In genomic region chr10:15718495-15719061, GRCh38 we compare ENCODE assay signal across 12 cellular contexts.
DNase-seq lines count a peak whose midpoint lies in the region; ATAC-seq lines count a peak whose summit lies in the region.
"Had no signal": no experiment of that assay in that cellular context is flagged by ENCODE, and none has a peak within 500 bp of the region (broad histone marks: within the 10 kb centered on the region; RNA-seq: fewer than 3 reads in every experiment).

No MANE protein-coding gene starts in this region.

- no peaks in the 10 kb centered on the region for H3K4me1 ChIP-seq in iPS-20b (ENCODE audit: insufficient read depth, low read length)

- H3K9me3 ChIP-seq in iPS-20b (ENCODE audit: insufficient read depth, low read depth, low read length) = no peaks in the 10 kb centered on the region
- H3K9me3 ChIP-seq: neutrophil had no signal

- no peak overlapping the region for H3K9ac ChIP-seq in iPS-20b (ENCODE audit: low read depth, low read length)

- no peaks in the 10 kb centered on the region for H3K36me3 ChIP-seq in iPS-20b (ENCODE audit: insufficient read depth, low read depth, low read length)
- H3K36me3 ChIP-seq: neutrophil had no signal

- peaks cover 43% of the 10 kb centered on the region for H3K27me3 ChIP-seq in iPS-20b (ENCODE audit: insufficient read depth, low read length)

- peak overlapping the region; percentile 63 for H3K4me3 ChIP-seq in iPS-20b (ENCODE audit: low read length)
- peak overlapping the region in 4 of 7 experiments; percentile 23 to 37 (median 27) for H3K4me3 ChIP-seq in skin epidermis

- no peak for DNase-seq in activated CD4-positive, alpha-beta T cell treated with anti-CD3 and anti-CD28 coated beads for 48 hours
- DNase-seq in stimulated activated CD4-positive, alpha-beta T cell treated with anti-CD3 and anti-CD28 coated beads, Interleukin-1b, Interleukin-23, amount 100 ng/mL, for 48 hours = no peak
- DNase-seq: CD8-positive, alpha-beta memory T cell; head of caudate nucleus; NCI-H187 treated with DMSO at 0.1 percent for 48 hours had no signal

- ATAC-seq in HG03280 (IDR thresholded peaks at IDR 0.05; ENCODE audit: unreplicated experiment) (peak; percentile 28), GM19455 (IDR thresholded peaks at IDR 0.05; ENCODE audit: unreplicated experiment) (no peak), GM21381 (IDR thresholded peaks at IDR 0.05; ENCODE audit: unreplicated experiment) (no peak)

- H3K27ac ChIP-seq in cingulate gyrus (ENCODE audit: low read depth, low read length) (peak overlapping the region; percentile 29), iPS-20b (ENCODE audit: low read length) (no peak overlapping the region), skin epidermis (no peak overlapping the region)
- H3K27ac ChIP-seq: neutrophil had no signal
